ENCODE assay signal across 1 cellular context in the genomic region with DNA sequence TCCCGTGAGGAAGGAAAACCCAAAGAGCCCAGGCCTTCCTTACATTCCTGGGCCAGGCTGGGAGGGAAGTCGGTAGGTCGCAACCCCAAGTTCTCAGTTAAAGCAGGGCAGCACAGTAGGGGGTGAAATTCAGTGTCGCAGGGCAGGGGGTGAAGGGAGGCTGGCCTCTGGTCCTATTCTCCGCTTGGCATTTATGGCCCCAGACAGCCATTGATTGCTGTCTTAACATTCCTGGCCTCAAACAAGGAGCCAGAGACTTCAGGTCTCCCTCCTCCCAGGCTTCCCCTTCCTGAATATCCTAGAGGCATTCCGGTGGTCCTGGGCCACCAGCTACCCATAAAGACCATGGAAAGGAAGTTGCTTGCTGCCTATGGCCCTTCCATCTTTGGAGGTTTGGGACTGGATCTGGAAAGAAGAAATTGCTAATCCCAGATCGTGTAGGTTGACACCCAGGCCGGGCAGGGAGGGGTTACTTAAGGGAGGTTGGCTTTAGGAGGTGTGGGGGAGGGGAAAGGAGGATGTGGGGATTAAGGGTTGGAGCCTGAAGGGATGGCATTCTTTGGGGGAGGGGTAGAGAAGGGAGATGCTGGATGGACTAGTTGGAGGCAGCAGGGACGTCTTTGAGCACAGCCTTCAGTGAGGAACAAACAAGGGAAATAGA.
TF ChIP-seq lines count a peak whose summit lies in the region.

No MANE protein-coding gene starts in this region.

TF ChIP-seq in H1, 55 proteins besides CTCF, POLR2A, EP300 and RAD21:
- TF ChIP-seq TEAD4 (IDR thresholded peaks at IDR 0.05; ENCODE audit: low read depth, low read length), result peak; percentile 91
- peak; percentile 91 for TF ChIP-seq SP1 (IDR thresholded peaks at IDR 0.05; ENCODE audit: low read depth, low read length)
- no peak for TF ChIP-seq KDM1A (IDR thresholded peaks at IDR 0.05; ENCODE audit: borderline replicate concordance, low read length)
- no peak for TF ChIP-seq CEBPB (IDR thresholded peaks at IDR 0.05; ENCODE audit: low read depth, low read length)
- no peak for TF ChIP-seq BRCA1 (IDR thresholded peaks at IDR 0.05; ENCODE audit: low read depth, low read length)
- TF ChIP-seq, protein P1, sequence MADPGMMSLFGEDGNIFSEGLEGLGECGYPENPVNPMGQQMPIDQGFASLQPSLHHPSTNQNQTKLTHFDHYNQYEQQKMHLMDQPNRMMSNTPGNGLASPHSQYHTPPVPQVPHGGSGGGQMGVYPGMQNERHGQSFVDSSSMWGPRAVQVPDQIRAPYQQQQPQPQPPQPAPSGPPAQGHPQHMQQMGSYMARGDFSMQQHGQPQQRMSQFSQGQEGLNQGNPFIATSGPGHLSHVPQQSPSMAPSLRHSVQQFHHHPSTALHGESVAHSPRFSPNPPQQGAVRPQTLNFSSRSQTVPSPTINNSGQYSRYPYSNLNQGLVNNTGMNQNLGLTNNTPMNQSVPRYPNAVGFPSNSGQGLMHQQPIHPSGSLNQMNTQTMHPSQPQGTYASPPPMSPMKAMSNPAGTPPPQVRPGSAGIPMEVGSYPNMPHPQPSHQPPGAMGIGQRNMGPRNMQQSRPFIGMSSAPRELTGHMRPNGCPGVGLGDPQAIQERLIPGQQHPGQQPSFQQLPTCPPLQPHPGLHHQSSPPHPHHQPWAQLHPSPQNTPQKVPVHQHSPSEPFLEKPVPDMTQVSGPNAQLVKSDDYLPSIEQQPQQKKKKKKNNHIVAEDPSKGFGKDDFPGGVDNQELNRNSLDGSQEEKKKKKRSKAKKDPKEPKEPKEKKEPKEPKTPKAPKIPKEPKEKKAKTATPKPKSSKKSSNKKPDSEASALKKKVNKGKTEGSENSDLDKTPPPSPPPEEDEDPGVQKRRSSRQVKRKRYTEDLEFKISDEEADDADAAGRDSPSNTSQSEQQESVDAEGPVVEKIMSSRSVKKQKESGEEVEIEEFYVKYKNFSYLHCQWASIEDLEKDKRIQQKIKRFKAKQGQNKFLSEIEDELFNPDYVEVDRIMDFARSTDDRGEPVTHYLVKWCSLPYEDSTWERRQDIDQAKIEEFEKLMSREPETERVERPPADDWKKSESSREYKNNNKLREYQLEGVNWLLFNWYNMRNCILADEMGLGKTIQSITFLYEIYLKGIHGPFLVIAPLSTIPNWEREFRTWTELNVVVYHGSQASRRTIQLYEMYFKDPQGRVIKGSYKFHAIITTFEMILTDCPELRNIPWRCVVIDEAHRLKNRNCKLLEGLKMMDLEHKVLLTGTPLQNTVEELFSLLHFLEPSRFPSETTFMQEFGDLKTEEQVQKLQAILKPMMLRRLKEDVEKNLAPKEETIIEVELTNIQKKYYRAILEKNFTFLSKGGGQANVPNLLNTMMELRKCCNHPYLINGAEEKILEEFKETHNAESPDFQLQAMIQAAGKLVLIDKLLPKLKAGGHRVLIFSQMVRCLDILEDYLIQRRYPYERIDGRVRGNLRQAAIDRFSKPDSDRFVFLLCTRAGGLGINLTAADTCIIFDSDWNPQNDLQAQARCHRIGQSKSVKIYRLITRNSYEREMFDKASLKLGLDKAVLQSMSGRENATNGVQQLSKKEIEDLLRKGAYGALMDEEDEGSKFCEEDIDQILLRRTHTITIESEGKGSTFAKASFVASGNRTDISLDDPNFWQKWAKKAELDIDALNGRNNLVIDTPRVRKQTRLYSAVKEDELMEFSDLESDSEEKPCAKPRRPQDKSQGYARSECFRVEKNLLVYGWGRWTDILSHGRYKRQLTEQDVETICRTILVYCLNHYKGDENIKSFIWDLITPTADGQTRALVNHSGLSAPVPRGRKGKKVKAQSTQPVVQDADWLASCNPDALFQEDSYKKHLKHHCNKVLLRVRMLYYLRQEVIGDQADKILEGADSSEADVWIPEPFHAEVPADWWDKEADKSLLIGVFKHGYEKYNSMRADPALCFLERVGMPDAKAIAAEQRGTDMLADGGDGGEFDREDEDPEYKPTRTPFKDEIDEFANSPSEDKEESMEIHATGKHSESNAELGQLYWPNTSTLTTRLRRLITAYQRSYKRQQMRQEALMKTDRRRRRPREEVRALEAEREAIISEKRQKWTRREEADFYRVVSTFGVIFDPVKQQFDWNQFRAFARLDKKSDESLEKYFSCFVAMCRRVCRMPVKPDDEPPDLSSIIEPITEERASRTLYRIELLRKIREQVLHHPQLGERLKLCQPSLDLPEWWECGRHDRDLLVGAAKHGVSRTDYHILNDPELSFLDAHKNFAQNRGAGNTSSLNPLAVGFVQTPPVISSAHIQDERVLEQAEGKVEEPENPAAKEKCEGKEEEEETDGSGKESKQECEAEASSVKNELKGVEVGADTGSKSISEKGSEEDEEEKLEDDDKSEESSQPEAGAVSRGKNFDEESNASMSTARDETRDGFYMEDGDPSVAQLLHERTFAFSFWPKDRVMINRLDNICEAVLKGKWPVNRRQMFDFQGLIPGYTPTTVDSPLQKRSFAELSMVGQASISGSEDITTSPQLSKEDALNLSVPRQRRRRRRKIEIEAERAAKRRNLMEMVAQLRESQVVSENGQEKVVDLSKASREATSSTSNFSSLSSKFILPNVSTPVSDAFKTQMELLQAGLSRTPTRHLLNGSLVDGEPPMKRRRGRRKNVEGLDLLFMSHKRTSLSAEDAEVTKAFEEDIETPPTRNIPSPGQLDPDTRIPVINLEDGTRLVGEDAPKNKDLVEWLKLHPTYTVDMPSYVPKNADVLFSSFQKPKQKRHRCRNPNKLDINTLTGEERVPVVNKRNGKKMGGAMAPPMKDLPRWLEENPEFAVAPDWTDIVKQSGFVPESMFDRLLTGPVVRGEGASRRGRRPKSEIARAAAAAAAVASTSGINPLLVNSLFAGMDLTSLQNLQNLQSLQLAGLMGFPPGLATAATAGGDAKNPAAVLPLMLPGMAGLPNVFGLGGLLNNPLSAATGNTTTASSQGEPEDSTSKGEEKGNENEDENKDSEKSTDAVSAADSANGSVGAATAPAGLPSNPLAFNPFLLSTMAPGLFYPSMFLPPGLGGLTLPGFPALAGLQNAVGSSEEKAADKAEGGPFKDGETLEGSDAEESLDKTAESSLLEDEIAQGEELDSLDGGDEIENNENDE (IDR thresholded peaks at IDR 0.05; ENCODE audit: insufficient replicate concordance, low read length), result no peak
- peak; percentile 74 for TF ChIP-seq CHD2 (IDR thresholded peaks at IDR 0.05; ENCODE audit: low read length)
- no peak for TF ChIP-seq NRF1 (IDR thresholded peaks at IDR 0.05; ENCODE audit: low read depth, low read length)
- TF ChIP-seq, protein P2, sequence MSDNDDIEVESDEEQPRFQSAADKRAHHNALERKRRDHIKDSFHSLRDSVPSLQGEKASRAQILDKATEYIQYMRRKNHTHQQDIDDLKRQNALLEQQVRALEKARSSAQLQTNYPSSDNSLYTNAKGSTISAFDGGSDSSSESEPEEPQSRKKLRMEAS (IDR thresholded peaks at IDR 0.05), result peak; percentile 68; the same call in 1 of the 2 replicates
- peak; percentile 68; the same call in 1 of the 2 replicates for TF ChIP-seq TAF1 (IDR thresholded peaks at IDR 0.05; ENCODE audit: low read depth, low read length)
- TF ChIP-seq EGR1 (IDR thresholded peaks at IDR 0.05; ENCODE audit: borderline replicate concordance, low read depth, low read length), result peak; percentile 68
- no peak for TF ChIP-seq POU5F1 (IDR thresholded peaks at IDR 0.05; ENCODE audit: low read depth, low read length)
- TF ChIP-seq ASH2L (IDR thresholded peaks at IDR 0.05; ENCODE audit: low read length), result peak; percentile 85
- TF ChIP-seq SIN3A (conservative IDR thresholded peaks at IDR 0.05 in 1 of 2, IDR thresholded peaks at IDR 0.05 in 1 of 2; ENCODE audit: low read depth in 1 of 2, low read length in 2 of 2), result peak; percentile 56 to 96; a peak in 2 of 4 replicates
- TF ChIP-seq SP4 (IDR thresholded peaks at IDR 0.05; ENCODE audit: low read length), result peak; percentile 42; the same call in 1 of the 2 replicates
- no peak for TF ChIP-seq KDM4A (IDR thresholded peaks at IDR 0.05; ENCODE audit: low read depth, low read length, severe bottlenecking)
- TF ChIP-seq CTBP2 (IDR thresholded peaks at IDR 0.05; ENCODE audit: borderline replicate concordance, insufficient read depth, insufficient read length, low read length), result peak; percentile 70
- TF ChIP-seq POLR2AphosphoS5 (IDR thresholded peaks at IDR 0.05; ENCODE audit: low read depth, low read length), result peak; percentile 82
- peak; percentile 81 for TF ChIP-seq TBP (IDR thresholded peaks at IDR 0.05; ENCODE audit: low read depth, low read length)
- TF ChIP-seq, protein P3, sequence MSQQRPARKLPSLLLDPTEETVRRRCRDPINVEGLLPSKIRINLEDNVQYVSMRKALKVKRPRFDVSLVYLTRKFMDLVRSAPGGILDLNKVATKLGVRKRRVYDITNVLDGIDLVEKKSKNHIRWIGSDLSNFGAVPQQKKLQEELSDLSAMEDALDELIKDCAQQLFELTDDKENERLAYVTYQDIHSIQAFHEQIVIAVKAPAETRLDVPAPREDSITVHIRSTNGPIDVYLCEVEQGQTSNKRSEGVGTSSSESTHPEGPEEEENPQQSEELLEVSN (IDR thresholded peaks at IDR 0.05), result no peak
- peak; percentile 36 to 89; a peak in 2 of 4 replicates for TF ChIP-seq HDAC2 (IDR thresholded peaks at IDR 0.05; ENCODE audit: borderline replicate concordance in 1 of 2, low read depth in 2 of 2, low read length in 2 of 2)
